ENCODE assay signal across 1 cellular context in the genomic region with DNA sequence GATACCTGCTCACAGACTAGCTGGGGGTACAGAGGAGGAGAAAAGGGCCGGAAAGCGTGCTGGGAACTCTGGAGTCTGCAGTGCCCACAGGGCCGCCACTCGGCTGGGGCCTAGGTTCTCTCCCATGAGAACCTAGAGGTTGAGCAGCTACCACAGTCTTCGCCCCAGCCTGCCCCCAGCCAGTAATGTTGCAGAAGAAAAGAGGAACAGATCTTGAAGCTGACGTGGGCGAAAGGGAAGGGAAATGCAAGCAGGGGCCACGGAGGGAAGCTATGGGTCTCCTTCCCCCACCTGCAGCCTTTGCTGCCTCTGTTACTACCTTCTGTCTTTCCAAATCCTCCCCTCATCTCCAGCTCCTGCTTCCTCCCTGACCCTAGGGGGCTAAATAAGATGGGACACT.
TF ChIP-seq lines count a peak whose summit lies in the region.

No MANE protein-coding gene starts in this region.

TF ChIP-seq in WTC11, 78 proteins besides CTCF, POLR2A, EP300 and RAD21 (continued from another document):
- TF ChIP-seq, protein P1, sequence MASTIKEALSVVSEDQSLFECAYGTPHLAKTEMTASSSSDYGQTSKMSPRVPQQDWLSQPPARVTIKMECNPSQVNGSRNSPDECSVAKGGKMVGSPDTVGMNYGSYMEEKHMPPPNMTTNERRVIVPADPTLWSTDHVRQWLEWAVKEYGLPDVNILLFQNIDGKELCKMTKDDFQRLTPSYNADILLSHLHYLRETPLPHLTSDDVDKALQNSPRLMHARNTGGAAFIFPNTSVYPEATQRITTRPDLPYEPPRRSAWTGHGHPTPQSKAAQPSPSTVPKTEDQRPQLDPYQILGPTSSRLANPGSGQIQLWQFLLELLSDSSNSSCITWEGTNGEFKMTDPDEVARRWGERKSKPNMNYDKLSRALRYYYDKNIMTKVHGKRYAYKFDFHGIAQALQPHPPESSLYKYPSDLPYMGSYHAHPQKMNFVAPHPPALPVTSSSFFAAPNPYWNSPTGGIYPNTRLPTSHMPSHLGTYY (CRISPR knock-in tag; IDR thresholded peaks at IDR 0.05), result no peak
- TF ChIP-seq, protein P2, sequence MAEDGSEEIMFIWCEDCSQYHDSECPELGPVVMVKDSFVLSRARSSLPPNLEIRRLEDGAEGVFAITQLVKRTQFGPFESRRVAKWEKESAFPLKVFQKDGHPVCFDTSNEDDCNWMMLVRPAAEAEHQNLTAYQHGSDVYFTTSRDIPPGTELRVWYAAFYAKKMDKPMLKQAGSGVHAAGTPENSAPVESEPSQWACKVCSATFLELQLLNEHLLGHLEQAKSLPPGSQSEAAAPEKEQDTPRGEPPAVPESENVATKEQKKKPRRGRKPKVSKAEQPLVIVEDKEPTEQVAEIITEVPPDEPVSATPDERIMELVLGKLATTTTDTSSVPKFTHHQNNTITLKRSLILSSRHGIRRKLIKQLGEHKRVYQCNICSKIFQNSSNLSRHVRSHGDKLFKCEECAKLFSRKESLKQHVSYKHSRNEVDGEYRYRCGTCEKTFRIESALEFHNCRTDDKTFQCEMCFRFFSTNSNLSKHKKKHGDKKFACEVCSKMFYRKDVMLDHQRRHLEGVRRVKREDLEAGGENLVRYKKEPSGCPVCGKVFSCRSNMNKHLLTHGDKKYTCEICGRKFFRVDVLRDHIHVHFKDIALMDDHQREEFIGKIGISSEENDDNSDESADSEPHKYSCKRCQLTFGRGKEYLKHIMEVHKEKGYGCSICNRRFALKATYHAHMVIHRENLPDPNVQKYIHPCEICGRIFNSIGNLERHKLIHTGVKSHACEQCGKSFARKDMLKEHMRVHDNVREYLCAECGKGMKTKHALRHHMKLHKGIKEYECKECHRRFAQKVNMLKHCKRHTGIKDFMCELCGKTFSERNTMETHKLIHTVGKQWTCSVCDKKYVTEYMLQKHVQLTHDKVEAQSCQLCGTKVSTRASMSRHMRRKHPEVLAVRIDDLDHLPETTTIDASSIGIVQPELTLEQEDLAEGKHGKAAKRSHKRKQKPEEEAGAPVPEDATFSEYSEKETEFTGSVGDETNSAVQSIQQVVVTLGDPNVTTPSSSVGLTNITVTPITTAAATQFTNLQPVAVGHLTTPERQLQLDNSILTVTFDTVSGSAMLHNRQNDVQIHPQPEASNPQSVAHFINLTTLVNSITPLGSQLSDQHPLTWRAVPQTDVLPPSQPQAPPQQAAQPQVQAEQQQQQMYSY (CRISPR knock-in tag; IDR thresholded peaks at IDR 0.05), result no peak
- no peak for TF ChIP-seq ZNF121 (CRISPR knock-in tag; IDR thresholded peaks at IDR 0.05)
- no peak for TF ChIP-seq RELA (CRISPR knock-in tag; IDR thresholded peaks at IDR 0.05; ENCODE audit: borderline replicate concordance)
- no peak for TF ChIP-seq OVOL2 (CRISPR knock-in tag; IDR thresholded peaks at IDR 0.05; ENCODE audit: borderline replicate concordance)
- no peak for TF ChIP-seq CREM (CRISPR knock-in tag; IDR thresholded peaks at IDR 0.05)
- TF ChIP-seq, protein P3, sequence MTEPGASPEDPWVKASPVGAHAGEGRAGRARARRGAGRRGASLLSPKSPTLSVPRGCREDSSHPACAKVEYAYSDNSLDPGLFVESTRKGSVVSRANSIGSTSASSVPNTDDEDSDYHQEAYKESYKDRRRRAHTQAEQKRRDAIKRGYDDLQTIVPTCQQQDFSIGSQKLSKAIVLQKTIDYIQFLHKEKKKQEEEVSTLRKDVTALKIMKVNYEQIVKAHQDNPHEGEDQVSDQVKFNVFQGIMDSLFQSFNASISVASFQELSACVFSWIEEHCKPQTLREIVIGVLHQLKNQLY (CRISPR knock-in tag; IDR thresholded peaks at IDR 0.05), result no peak
- TF ChIP-seq CREB1 (CRISPR knock-in tag; IDR thresholded peaks at IDR 0.05), result no peak
- TF ChIP-seq NR3C1 (CRISPR knock-in tag; conservative IDR thresholded peaks at IDR 0.05; ENCODE audit: low read depth), result no peak
- TF ChIP-seq FOXP1 (CRISPR knock-in tag; IDR thresholded peaks at IDR 0.05; ENCODE audit: borderline replicate concordance), result no peak
TF ChIP-seq in WTC11: peak in this region for 0.
